1 cellular context compared by ENCODE assay signal in genomic region chr5:37840036-37840909, GRCh38.
A peak's percentile ranks its signal among the peaks of the same experiment; 100 is the strongest.
TF ChIP-seq lines count a peak whose summit lies in the region.

A gene with protein sequence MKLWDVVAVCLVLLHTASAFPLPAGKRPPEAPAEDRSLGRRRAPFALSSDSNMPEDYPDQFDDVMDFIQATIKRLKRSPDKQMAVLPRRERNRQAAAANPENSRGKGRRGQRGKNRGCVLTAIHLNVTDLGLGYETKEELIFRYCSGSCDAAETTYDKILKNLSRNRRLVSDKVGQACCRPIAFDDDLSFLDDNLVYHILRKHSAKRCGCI (minus strand): TSS chr5:37840041. CDS start chr5:37834796, 5,245 bp downstream.

TF ChIP-seq in HepG2, 621 proteins besides CTCF, POLR2A, EP300 and RAD21 (continued from another document and continues in another):
- TF ChIP-seq, protein P1, sequence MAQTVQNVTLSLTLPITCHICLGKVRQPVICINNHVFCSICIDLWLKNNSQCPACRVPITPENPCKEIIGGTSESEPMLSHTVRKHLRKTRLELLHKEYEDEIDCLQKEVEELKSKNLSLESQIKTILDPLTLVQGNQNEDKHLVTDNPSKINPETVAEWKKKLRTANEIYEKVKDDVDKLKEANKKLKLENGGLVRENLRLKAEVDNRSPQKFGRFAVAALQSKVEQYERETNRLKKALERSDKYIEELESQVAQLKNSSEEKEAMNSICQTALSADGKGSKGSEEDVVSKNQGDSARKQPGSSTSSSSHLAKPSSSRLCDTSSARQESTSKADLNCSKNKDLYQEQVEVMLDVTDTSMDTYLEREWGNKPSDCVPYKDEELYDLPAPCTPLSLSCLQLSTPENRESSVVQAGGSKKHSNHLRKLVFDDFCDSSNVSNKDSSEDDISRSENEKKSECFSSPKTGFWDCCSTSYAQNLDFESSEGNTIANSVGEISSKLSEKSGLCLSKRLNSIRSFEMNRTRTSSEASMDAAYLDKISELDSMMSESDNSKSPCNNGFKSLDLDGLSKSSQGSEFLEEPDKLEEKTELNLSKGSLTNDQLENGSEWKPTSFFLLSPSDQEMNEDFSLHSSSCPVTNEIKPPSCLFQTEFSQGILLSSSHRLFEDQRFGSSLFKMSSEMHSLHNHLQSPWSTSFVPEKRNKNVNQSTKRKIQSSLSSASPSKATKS (CRISPR knock-in tag; IDR thresholded peaks at IDR 0.05), result no peak
- TF ChIP-seq TMF1 (CRISPR knock-in tag; IDR thresholded peaks at IDR 0.05; ENCODE audit: low read depth), result 0 out of 2 replicates have a peak, but pooled peaks have one; percentile 54
- no peak for TF ChIP-seq SRSF9 (IDR thresholded peaks at IDR 0.05; ENCODE audit: borderline replicate concordance, insufficient read depth, low read depth, low read length, poor library complexity, severe bottlenecking)
- 0 out of 2 replicates have a peak, but pooled peaks have one; percentile 52 for TF ChIP-seq PREB (CRISPR knock-in tag; IDR thresholded peaks at IDR 0.05)
- TF ChIP-seq ADNP (CRISPR knock-in tag; IDR thresholded peaks at IDR 0.05), result no peak
- TF ChIP-seq AGO1 (IDR thresholded peaks at IDR 0.05; ENCODE audit: low read depth, low read length, poor library complexity, severe bottlenecking), result peak; percentile 12
- no peak; the same call in 1 of the 2 replicates for TF ChIP-seq ONECUT2 (CRISPR knock-in tag; IDR thresholded peaks at IDR 0.05)
- peak; percentile 79 for TF ChIP-seq ZNF564 (CRISPR knock-in tag; IDR thresholded peaks at IDR 0.05)
- TF ChIP-seq, protein P2, sequence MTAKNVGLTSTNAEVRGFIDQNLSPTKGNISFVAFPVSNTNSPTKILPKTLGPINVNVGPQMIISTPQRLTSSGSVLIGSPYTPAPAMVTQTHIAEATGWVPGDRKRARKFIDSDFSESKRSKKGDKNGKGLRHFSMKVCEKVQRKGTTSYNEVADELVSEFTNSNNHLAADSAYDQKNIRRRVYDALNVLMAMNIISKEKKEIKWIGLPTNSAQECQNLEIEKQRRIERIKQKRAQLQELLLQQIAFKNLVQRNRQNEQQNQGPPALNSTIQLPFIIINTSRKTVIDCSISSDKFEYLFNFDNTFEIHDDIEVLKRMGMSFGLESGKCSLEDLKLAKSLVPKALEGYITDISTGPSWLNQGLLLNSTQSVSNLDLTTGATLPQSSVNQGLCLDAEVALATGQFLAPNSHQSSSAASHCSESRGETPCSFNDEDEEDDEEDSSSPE (CRISPR knock-in tag; IDR thresholded peaks at IDR 0.05), result peak; percentile 86
- no peak for TF ChIP-seq ZNF615 (CRISPR knock-in tag; IDR thresholded peaks at IDR 0.05; ENCODE audit: borderline replicate concordance)
- TF ChIP-seq ZNF451 (CRISPR knock-in tag; IDR thresholded peaks at IDR 0.05), result no peak
- TF ChIP-seq ZNF776 (CRISPR knock-in tag; IDR thresholded peaks at IDR 0.05), result 0 out of 2 replicates have a peak, but pooled peaks have one; percentile 43
- TF ChIP-seq, protein P3, sequence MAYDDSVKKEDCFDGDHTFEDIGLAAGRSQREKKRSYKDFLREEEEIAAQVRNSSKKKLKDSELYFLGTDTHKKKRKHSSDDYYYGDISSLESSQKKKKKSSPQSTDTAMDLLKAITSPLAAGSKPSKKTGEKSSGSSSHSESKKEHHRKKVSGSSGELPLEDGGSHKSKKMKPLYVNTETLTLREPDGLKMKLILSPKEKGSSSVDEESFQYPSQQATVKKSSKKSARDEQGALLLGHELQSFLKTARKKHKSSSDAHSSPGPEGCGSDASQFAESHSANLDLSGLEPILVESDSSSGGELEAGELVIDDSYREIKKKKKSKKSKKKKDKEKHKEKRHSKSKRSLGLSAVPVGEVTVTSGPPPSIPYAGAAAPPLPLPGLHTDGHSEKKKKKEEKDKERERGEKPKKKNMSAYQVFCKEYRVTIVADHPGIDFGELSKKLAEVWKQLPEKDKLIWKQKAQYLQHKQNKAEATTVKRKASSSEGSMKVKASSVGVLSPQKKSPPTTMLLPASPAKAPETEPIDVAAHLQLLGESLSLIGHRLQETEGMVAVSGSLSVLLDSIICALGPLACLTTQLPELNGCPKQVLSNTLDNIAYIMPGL (CRISPR knock-in tag; IDR thresholded peaks at IDR 0.05; ENCODE audit: borderline replicate concordance in 1 of 2, low read depth in 1 of 2), result peak in 1 of 2 experiments; percentile 56; a peak in 1 of 4 replicates
- 0 out of 2 replicates have a peak, but pooled peaks have one; percentile 45 for TF ChIP-seq ZNF232 (CRISPR knock-in tag; IDR thresholded peaks at IDR 0.05; ENCODE audit: borderline replicate concordance)
- TF ChIP-seq CENPBD1 (CRISPR knock-in tag; IDR thresholded peaks at IDR 0.05; ENCODE audit: borderline replicate concordance, low read depth), result no peak
- no peak for TF ChIP-seq MLLT10 (CRISPR knock-in tag; IDR thresholded peaks at IDR 0.05)
- no peak for TF ChIP-seq HOXA7 (CRISPR knock-in tag; IDR thresholded peaks at IDR 0.05)
- TF ChIP-seq FOSL1 (CRISPR knock-in tag; IDR thresholded peaks at IDR 0.05; ENCODE audit: borderline replicate concordance), result no peak
- 0 out of 2 replicates have a peak, but pooled peaks have one; percentile 29 for TF ChIP-seq ZFP90 (CRISPR knock-in tag; IDR thresholded peaks at IDR 0.05; ENCODE audit: borderline replicate concordance)
- TF ChIP-seq, protein P4, sequence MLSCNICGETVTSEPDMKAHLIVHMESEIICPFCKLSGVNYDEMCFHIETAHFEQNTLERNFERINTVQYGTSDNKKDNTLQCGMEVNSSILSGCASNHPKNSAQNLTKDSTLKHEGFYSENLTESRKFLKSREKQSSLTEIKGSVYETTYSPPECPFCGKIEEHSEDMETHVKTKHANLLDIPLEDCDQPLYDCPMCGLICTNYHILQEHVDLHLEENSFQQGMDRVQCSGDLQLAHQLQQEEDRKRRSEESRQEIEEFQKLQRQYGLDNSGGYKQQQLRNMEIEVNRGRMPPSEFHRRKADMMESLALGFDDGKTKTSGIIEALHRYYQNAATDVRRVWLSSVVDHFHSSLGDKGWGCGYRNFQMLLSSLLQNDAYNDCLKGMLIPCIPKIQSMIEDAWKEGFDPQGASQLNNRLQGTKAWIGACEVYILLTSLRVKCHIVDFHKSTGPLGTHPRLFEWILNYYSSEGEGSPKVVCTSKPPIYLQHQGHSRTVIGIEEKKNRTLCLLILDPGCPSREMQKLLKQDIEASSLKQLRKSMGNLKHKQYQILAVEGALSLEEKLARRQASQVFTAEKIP (CRISPR knock-in tag; IDR thresholded peaks at IDR 0.05; ENCODE audit: borderline replicate concordance), result no peak
- peak; percentile 36; the same call in 1 of the 2 replicates for TF ChIP-seq SMAD1 (CRISPR knock-in tag; IDR thresholded peaks at IDR 0.05; ENCODE audit: borderline replicate concordance, low read depth)
- no peak; the same call in 1 of the 2 replicates for TF ChIP-seq SPEN (CRISPR knock-in tag; IDR thresholded peaks at IDR 0.05; ENCODE audit: low read depth)
- TF ChIP-seq, protein P5, sequence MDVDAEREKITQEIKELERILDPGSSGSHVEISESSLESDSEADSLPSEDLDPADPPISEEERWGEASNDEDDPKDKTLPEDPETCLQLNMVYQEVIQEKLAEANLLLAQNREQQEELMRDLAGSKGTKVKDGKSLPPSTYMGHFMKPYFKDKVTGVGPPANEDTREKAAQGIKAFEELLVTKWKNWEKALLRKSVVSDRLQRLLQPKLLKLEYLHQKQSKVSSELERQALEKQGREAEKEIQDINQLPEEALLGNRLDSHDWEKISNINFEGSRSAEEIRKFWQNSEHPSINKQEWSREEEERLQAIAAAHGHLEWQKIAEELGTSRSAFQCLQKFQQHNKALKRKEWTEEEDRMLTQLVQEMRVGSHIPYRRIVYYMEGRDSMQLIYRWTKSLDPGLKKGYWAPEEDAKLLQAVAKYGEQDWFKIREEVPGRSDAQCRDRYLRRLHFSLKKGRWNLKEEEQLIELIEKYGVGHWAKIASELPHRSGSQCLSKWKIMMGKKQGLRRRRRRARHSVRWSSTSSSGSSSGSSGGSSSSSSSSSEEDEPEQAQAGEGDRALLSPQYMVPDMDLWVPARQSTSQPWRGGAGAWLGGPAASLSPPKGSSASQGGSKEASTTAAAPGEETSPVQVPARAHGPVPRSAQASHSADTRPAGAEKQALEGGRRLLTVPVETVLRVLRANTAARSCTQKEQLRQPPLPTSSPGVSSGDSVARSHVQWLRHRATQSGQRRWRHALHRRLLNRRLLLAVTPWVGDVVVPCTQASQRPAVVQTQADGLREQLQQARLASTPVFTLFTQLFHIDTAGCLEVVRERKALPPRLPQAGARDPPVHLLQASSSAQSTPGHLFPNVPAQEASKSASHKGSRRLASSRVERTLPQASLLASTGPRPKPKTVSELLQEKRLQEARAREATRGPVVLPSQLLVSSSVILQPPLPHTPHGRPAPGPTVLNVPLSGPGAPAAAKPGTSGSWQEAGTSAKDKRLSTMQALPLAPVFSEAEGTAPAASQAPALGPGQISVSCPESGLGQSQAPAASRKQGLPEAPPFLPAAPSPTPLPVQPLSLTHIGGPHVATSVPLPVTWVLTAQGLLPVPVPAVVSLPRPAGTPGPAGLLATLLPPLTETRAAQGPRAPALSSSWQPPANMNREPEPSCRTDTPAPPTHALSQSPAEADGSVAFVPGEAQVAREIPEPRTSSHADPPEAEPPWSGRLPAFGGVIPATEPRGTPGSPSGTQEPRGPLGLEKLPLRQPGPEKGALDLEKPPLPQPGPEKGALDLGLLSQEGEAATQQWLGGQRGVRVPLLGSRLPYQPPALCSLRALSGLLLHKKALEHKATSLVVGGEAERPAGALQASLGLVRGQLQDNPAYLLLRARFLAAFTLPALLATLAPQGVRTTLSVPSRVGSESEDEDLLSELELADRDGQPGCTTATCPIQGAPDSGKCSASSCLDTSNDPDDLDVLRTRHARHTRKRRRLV (CRISPR knock-in tag; IDR thresholded peaks at IDR 0.05), result no peak
- TF ChIP-seq HOMEZ (CRISPR knock-in tag; IDR thresholded peaks at IDR 0.05; ENCODE audit: low read depth), result no peak
- TF ChIP-seq RXRA (CRISPR knock-in tag; IDR thresholded peaks at IDR 0.05), result peak; percentile 47; the same call in 1 of the 2 replicates
- TF ChIP-seq PAF1 (CRISPR knock-in tag; IDR thresholded peaks at IDR 0.05), result no peak
- TF ChIP-seq CEBPG (CRISPR knock-in tag; IDR thresholded peaks at IDR 0.05), result no peak
- no peak for TF ChIP-seq MTA1 (CRISPR knock-in tag; IDR thresholded peaks at IDR 0.05; ENCODE audit: borderline replicate concordance)
- peak; percentile 33 for TF ChIP-seq SKI (IDR thresholded peaks at IDR 0.05; ENCODE audit: partially characterized antibody)
- TF ChIP-seq MTA3 (CRISPR knock-in tag; IDR thresholded peaks at IDR 0.05), result no peak
- no peak for TF ChIP-seq ZNF670 (CRISPR knock-in tag; IDR thresholded peaks at IDR 0.05; ENCODE audit: borderline replicate concordance)
- no peak for TF ChIP-seq ZNF572 (CRISPR knock-in tag; IDR thresholded peaks at IDR 0.05)
- TF ChIP-seq THAP11 (CRISPR knock-in tag; IDR thresholded peaks at IDR 0.05), result no peak
- 0 out of 2 replicates have a peak, but pooled peaks have one; percentile 42 for TF ChIP-seq ZNF234 (CRISPR knock-in tag; conservative IDR thresholded peaks at IDR 0.05)
- no peak for TF ChIP-seq ZSCAN22 (CRISPR knock-in tag; IDR thresholded peaks at IDR 0.05)
- TF ChIP-seq, protein P6, sequence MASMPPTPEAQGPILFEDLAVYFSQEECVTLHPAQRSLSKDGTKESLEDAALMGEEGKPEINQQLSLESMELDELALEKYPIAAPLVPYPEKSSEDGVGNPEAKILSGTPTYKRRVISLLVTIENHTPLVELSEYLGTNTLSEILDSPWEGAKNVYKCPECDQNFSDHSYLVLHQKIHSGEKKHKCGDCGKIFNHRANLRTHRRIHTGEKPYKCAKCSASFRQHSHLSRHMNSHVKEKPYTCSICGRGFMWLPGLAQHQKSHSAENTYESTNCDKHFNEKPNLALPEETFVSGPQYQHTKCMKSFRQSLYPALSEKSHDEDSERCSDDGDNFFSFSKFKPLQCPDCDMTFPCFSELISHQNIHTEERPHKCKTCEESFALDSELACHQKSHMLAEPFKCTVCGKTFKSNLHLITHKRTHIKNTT (CRISPR knock-in tag; IDR thresholded peaks at IDR 0.05), result no peak
- TF ChIP-seq HDAC1 (CRISPR knock-in tag; IDR thresholded peaks at IDR 0.05), result no peak
- no peak for TF ChIP-seq PAX8 (CRISPR knock-in tag; IDR thresholded peaks at IDR 0.05; ENCODE audit: borderline replicate concordance)
